In the genomic region with DNA sequence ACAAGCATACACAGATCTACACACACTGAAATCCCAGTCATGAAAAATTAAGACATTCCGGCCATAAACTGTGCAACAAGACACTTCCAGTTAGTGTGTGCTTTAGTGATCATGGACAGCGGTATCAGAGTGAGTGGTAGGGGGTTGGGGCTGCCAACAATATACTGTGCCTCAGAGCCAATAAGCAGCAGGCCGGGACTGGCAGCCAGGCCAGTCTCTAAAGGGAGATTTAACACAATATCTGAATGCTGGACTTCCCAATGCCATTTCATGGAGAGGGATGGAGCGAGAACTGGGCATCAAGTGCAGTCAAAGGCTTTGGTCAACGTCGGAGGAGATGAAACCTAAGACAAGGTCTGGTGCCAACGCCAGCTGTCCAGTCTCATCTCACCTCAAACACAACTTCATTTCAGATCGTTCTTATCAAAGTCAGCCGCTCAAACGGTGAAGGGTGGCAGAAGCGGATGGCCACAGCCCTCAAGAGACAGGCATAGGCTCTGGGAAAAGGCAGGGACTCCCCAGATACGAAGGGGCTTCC, we compare ENCODE assay signal across 8 cellular contexts.
DNase-seq lines count a peak whose midpoint lies in the region; ATAC-seq and TF ChIP-seq lines count a peak whose summit lies in the region.

No MANE protein-coding gene starts in this region.

- H3K4me3 ChIP-seq in SU-DHL-6 (ENCODE audit: insufficient read depth, low read length, poor library complexity, severe bottlenecking) (peak overlapping the region; percentile 93), cardiac fibroblast (replicated peaks in 1 of 2; ENCODE audit: low read depth in 2 of 2, low read length in 2 of 2) (peak overlapping the region; percentile 92 to 95)

- H3K27ac ChIP-seq in SU-DHL-6 (ENCODE audit: low read depth, low read length), result no peak overlapping the region

- no peaks in the 10 kb centered on the region for H3K27me3 ChIP-seq in SU-DHL-6 (ENCODE audit: low read length)

- TF ChIP-seq CTCF in SU-DHL-6 (IDR thresholded peaks at IDR 0.05; ENCODE audit: insufficient read depth, low read length, poor library complexity, severe bottlenecking), result no peak
- no peak for TF ChIP-seq CTCF in cardiac fibroblast (IDR thresholded peaks at IDR 0.05; ENCODE audit: low read depth, low read length)

- H4K20me1 ChIP-seq in SU-DHL-6 (ENCODE audit: low read depth, low read length), result 0 out of 2 replicates have a peak, but pooled peaks cover 6% of the 10 kb centered on the region

- no peaks in the 10 kb centered on the region for H3K36me3 ChIP-seq in SU-DHL-6 (ENCODE audit: low read length)

- ATAC-seq in HG02623 (IDR thresholded peaks at IDR 0.05; ENCODE audit: unreplicated experiment), result no peak

- peak overlapping the region; percentile 84 for H3K9ac ChIP-seq in SU-DHL-6 (ENCODE audit: low read length)

- peaks cover 15% of the 10 kb centered on the region; the same call in 1 of the 2 replicates for H3K79me2 ChIP-seq in SU-DHL-6 (ENCODE audit: insufficient read depth, low read length)

- no peaks in the 10 kb centered on the region for H3K9me2 ChIP-seq in SU-DHL-6 (replicated peaks; ENCODE audit: insufficient read depth, low read length)

- H3K4me2 ChIP-seq in SU-DHL-6 (ENCODE audit: low read depth, low read length, poor library complexity, severe bottlenecking), result peak overlapping the region; percentile 79

- peak overlapping the region; percentile 95 for H2AFZ ChIP-seq in SU-DHL-6 (ENCODE audit: low read depth, low read length, severe bottlenecking)

- DNase-seq in CMK (ENCODE audit: low read depth) (peak; percentile 54), HS-27A (ENCODE audit: low read depth) (peak; percentile 33), cardiac fibroblast (ENCODE audit: low read depth in 2 of 2) (peak; percentile 41 to 70), kidney tubule cell (ENCODE audit: low spot score) (peak; percentile 42), NCI-H1436 (lab: John Stamatoyannopoulos, UW) (no peak)
- peak; percentile 13 for DNase-seq in stimulated activated CD4-positive, alpha-beta T cell treated with anti-CD3 and anti-CD28 coated beads, Interleukin-4, amount 100 ng/mL, for 24 hours

- peaks cover 9% of the 10 kb centered on the region for H3F3A ChIP-seq in SU-DHL-6 (ENCODE audit: insufficient read depth)

- no peaks in the 10 kb centered on the region for H3K9me3 ChIP-seq in SU-DHL-6 (ENCODE audit: insufficient read depth, low read length)
